Comparison of ENCODE assay signal across 8 cellular contexts in the genomic region with DNA sequence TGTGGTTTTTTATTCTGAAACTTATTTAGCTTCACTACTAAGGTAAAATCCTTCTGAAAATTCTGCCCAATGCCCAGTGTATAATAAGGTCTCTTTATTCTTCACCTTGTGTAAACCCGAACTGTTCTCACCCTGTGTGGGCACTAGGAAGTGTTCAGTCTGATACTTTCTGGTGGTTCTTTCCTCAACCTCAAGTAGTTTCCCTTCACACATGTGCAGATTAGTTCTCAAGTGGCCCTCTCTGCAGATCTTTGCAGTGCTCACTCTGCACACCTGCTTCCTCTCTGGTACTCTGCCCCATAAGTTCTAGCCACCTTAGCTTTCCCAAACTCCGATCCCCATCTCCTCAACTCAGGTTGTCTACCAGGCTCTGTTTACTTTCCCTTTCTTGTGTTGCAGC.
DNase-seq lines count a peak whose midpoint lies in the region; ATAC-seq lines count a peak whose summit lies in the region.

No MANE protein-coding gene starts in this region.

- no peaks in the 10 kb centered on the region for H3K27me3 ChIP-seq in naive thymus-derived CD4-positive, alpha-beta T cell (ENCODE audit: control insufficient read depth in 2 of 2, insufficient read depth in 2 of 2, low read length in 2 of 2)

- H3K9me3 Mint-ChIP-seq in naive thymus-derived CD4-positive, alpha-beta T cell: no peaks in the 10 kb centered on the region

- POLR2A ChIA-PET in naive thymus-derived CD4-positive, alpha-beta T cell (lab: Charles Lee): interaction anchor here (0.6 kb wide), 1 partner anchor 938 kb away, joined by 3 read pairs; no protein-coding TSS in a partner anchor

- no peaks in the 10 kb centered on the region for H3K36me3 ChIP-seq in naive thymus-derived CD4-positive, alpha-beta T cell (ENCODE audit: control insufficient read depth in 2 of 3, insufficient read depth in 3 of 3, low read length in 3 of 3)

- peak; percentile 97 for ATAC-seq in GM21529 (IDR thresholded peaks at IDR 0.05; ENCODE audit: unreplicated experiment)
- peak; percentile 83 for ATAC-seq in HG03378 (IDR thresholded peaks at IDR 0.05; ENCODE audit: unreplicated experiment)
- peak; percentile 63 for ATAC-seq in naive thymus-derived CD4-positive, alpha-beta T cell

- peaks cover 0 to 5% (median 0%) of the 10 kb centered on the region in 5 donors for H3K36me3 Mint-ChIP-seq in naive thymus-derived CD4-positive, alpha-beta T cell

- H3K4me1 Mint-ChIP-seq in naive thymus-derived CD4-positive, alpha-beta T cell: peaks cover 13 to 32% (median 24%) of the 10 kb centered on the region in 7 donors

- no peak overlapping the region for H3K4me3 ChIP-seq in naive thymus-derived CD4-positive, alpha-beta T cell (ENCODE audit: low read length)

- CTCF ChIA-PET in naive thymus-derived CD4-positive, alpha-beta T cell (lab: Charles Lee): interaction anchor here (0.6 kb wide), 2 partner anchors 51 to 1531 kb away, joined by 3 read pairs; no protein-coding TSS in a partner anchor

- H3K9me3 ChIP-seq in naive thymus-derived CD4-positive, alpha-beta T cell (ENCODE audit: control insufficient read depth in 2 of 3, low read length in 3 of 3): no peaks in the 10 kb centered on the region

- H3K4me1 ChIP-seq in naive thymus-derived CD4-positive, alpha-beta T cell (ENCODE audit: control insufficient read depth in 2 of 2, insufficient read depth in 2 of 2, low read length in 2 of 2): peaks cover 0 to 14% of the 10 kb centered on the region in 2 donors

- intact Hi-C loops in naive thymus-derived CD4-positive, alpha-beta T cell (cut with micrococcal nuclease): loop anchor here in 1 of 2 donors (5.0 kb wide), 1 partner anchor 941 kb away; no protein-coding TSS in a partner anchor

- H3K27me3 Mint-ChIP-seq in naive thymus-derived CD4-positive, alpha-beta T cell: no peaks in the 10 kb centered on the region

- H3K27ac Mint-ChIP-seq in naive thymus-derived CD4-positive, alpha-beta T cell: peak overlapping the region in 1 of 9 donors; percentile 40

- H3K27ac ChIP-seq in naive thymus-derived CD4-positive, alpha-beta T cell (ENCODE audit: low read depth, low read length): no peak overlapping the region

- H3K4me3 Mint-ChIP-seq in naive thymus-derived CD4-positive, alpha-beta T cell: no peak overlapping the region

- peak; percentile 6 for DNase-seq in NK-92 treated with Interleukin-12 subunit alpha and Interleukin-12 subunit beta, amount 100 ng/mL, for 24 hours (lab: John Stamatoyannopoulos, UW)
- DNase-seq in NK-92 (lab: John Stamatoyannopoulos, UW; ENCODE audit: unreplicated experiment) (no peak), amniotic stem cell (lab: John Stamatoyannopoulos, UW) (no peak), nucleus accumbens (lab: John Stamatoyannopoulos, UW) (no peak), kidney tubule cell (ENCODE audit: low spot score) (no peak)
- no peak for DNase-seq in naive thymus-derived CD4-positive, alpha-beta T cell
